ENCODE assay signal across 1 cellular context in genomic region chr17:45061606-45062205, GRCh38.
TF ChIP-seq lines count a peak whose summit lies in the region.

No MANE protein-coding gene starts in this region.

TF ChIP-seq in HepG2, 621 proteins besides CTCF, POLR2A, EP300 and RAD21:
- TF ChIP-seq MXD4 (CRISPR knock-in tag; IDR thresholded peaks at IDR 0.05), result 0 out of 2 replicates have a peak, but pooled peaks have one; percentile 39
- TF ChIP-seq ZNF446 (CRISPR knock-in tag; IDR thresholded peaks at IDR 0.05), result no peak
- TF ChIP-seq ZBTB25 (CRISPR knock-in tag; IDR thresholded peaks at IDR 0.05), result no peak
- no peak for TF ChIP-seq MYNN (CRISPR knock-in tag; IDR thresholded peaks at IDR 0.05; ENCODE audit: low read depth)
- 0 out of 2 replicates have a peak, but pooled peaks have one; percentile 3 for TF ChIP-seq SP140L (CRISPR knock-in tag; IDR thresholded peaks at IDR 0.05; ENCODE audit: borderline replicate concordance)
- TF ChIP-seq KDM5A (IDR thresholded peaks at IDR 0.05; ENCODE audit: borderline replicate concordance, low read length), result peak; percentile 81; the same call in 1 of the 2 replicates
- no peak for TF ChIP-seq HOXA9 (CRISPR knock-in tag; IDR thresholded peaks at IDR 0.05; ENCODE audit: borderline replicate concordance)
- no peak for TF ChIP-seq ZBED4 (CRISPR knock-in tag; IDR thresholded peaks at IDR 0.05; ENCODE audit: borderline replicate concordance)
- peak; percentile 39; the same call in 1 of the 2 replicates for TF ChIP-seq ZNF710 (CRISPR knock-in tag; IDR thresholded peaks at IDR 0.05; ENCODE audit: borderline replicate concordance)
- TF ChIP-seq DRAP1 (CRISPR knock-in tag; IDR thresholded peaks at IDR 0.05), result 0 out of 2 replicates have a peak, but pooled peaks have one; percentile 20
- peak; percentile 56; the same call in 1 of the 2 replicates for TF ChIP-seq TOPORS (CRISPR knock-in tag; IDR thresholded peaks at IDR 0.05)
- TF ChIP-seq TARDBP (CRISPR knock-in tag; IDR thresholded peaks at IDR 0.05), result no peak
- no peak for TF ChIP-seq GTF2F1 (IDR thresholded peaks at IDR 0.05; ENCODE audit: low read length)
- TF ChIP-seq HOXA7 (CRISPR knock-in tag; IDR thresholded peaks at IDR 0.05), result no peak
- peak; percentile 0; the same call in 1 of the 2 replicates for TF ChIP-seq ARNT2 (CRISPR knock-in tag; IDR thresholded peaks at IDR 0.05; ENCODE audit: low read depth)
- no peak for TF ChIP-seq ZBTB10 (CRISPR knock-in tag; IDR thresholded peaks at IDR 0.05; ENCODE audit: borderline replicate concordance)
- TF ChIP-seq ZNF878 (CRISPR knock-in tag; IDR thresholded peaks at IDR 0.05), result 0 out of 2 replicates have a peak, but pooled peaks have one; percentile 16
- no peak for TF ChIP-seq FOXJ3 (CRISPR knock-in tag; IDR thresholded peaks at IDR 0.05; ENCODE audit: borderline replicate concordance)
- no peak for TF ChIP-seq FOXA1 (IDR thresholded peaks at IDR 0.05)
- TF ChIP-seq FOXA1 (CRISPR knock-in tag; IDR thresholded peaks at IDR 0.05), result peak; percentile 46; the same call in 1 of the 2 replicates
- TF ChIP-seq HMG20B (CRISPR knock-in tag; conservative IDR thresholded peaks at IDR 0.05), result no peak
- TF ChIP-seq ZNF33A (CRISPR knock-in tag; IDR thresholded peaks at IDR 0.05; ENCODE audit: borderline replicate concordance), result 0 out of 2 replicates have a peak, but pooled peaks have one; percentile 19
- 0 out of 2 replicates have a peak, but pooled peaks have one; percentile 28 for TF ChIP-seq STAT6 (CRISPR knock-in tag; IDR thresholded peaks at IDR 0.05; ENCODE audit: borderline replicate concordance)
- no peak for TF ChIP-seq MIXL1 (CRISPR knock-in tag; IDR thresholded peaks at IDR 0.05)
- TF ChIP-seq CBX1 (IDR thresholded peaks at IDR 0.05; ENCODE audit: low read depth), result peak; percentile 4
